Comparison of ENCODE assay signal across 1 cellular context in the genomic region with DNA sequence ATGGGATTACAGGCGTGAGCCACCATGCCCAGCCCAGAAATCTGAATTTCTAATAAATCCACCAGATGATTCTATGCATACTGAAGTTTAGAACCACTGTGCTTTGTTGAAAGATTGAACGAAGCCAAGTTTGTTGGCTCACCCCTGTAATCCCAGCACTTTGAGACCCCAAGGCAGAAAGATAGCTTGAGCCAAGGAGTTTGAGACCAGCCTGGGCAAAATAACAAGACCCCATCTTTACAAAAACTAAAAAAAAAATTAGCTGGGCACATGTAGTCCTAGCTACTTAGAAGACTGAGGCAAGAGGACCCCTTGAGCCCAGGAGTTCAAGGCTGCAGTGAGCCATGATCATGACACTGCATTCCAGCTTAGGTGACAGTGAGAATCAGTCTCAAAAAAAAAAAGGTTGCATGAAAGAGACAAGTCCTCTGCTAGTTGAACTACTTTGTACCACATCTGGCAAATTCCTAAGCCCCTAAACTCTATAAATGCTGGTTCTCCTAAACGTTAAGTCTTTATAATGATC.
TF ChIP-seq lines count a peak whose summit lies in the region.

No MANE protein-coding gene starts in this region.

TF ChIP-seq in GM23338, 12 proteins besides CTCF, POLR2A, EP300 and RAD21 (continued from another document):
- TF ChIP-seq, protein P1, sequence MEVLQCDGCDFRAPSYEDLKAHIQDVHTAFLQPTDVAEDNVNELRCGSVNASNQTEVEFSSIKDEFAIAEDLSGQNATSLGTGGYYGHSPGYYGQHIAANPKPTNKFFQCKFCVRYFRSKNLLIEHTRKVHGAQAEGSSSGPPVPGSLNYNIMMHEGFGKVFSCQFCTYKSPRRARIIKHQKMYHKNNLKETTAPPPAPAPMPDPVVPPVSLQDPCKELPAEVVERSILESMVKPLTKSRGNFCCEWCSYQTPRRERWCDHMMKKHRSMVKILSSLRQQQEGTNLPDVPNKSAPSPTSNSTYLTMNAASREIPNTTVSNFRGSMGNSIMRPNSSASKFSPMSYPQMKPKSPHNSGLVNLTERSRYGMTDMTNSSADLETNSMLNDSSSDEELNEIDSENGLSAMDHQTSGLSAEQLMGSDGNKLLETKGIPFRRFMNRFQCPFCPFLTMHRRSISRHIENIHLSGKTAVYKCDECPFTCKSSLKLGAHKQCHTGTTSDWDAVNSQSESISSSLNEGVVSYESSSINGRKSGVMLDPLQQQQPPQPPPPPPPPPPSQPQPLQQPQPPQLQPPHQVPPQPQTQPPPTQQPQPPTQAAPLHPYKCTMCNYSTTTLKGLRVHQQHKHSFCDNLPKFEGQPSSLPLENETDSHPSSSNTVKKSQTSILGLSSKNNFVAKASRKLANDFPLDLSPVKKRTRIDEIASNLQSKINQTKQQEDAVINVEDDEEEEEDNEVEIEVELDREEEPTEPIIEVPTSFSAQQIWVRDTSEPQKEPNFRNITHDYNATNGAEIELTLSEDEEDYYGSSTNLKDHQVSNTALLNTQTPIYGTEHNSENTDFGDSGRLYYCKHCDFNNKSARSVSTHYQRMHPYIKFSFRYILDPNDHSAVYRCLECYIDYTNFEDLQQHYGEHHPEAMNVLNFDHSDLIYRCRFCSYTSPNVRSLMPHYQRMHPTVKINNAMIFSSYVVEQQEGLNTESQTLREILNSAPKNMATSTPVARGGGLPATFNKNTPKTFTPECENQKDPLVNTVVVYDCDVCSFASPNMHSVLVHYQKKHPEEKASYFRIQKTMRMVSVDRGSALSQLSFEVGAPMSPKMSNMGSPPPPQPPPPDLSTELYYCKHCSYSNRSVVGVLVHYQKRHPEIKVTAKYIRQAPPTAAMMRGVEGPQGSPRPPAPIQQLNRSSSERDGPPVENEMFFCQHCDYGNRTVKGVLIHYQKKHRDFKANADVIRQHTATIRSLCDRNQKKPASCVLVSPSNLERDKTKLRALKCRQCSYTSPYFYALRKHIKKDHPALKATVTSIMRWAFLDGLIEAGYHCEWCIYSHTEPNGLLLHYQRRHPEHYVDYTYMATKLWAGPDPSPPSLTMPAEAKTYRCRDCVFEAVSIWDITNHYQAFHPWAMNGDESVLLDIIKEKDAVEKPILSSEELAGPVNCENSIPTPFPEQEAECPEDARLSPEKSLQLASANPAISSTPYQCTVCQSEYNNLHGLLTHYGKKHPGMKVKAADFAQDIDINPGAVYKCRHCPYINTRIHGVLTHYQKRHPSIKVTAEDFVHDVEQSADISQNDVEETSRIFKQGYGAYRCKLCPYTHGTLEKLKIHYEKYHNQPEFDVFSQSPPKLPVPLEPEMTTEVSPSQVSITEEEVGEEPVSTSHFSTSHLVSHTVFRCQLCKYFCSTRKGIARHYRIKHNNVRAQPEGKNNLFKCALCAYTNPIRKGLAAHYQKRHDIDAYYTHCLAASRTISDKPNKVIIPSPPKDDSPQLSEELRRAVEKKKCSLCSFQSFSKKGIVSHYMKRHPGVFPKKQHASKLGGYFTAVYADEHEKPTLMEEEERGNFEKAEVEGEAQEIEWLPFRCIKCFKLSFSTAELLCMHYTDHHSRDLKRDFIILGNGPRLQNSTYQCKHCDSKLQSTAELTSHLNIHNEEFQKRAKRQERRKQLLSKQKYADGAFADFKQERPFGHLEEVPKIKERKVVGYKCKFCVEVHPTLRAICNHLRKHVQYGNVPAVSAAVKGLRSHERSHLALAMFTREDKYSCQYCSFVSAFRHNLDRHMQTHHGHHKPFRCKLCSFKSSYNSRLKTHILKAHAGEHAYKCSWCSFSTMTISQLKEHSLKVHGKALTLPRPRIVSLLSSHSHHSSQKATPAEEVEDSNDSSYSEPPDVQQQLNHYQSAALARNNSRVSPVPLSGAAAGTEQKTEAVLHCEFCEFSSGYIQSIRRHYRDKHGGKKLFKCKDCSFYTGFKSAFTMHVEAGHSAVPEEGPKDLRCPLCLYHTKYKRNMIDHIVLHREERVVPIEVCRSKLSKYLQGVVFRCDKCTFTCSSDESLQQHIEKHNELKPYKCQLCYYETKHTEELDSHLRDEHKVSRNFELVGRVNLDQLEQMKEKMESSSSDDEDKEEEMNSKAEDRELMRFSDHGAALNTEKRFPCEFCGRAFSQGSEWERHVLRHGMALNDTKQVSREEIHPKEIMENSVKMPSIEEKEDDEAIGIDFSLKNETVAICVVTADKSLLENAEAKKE (CRISPR knock-in tag; IDR thresholded peaks at IDR 0.05) = no peak
- TF ChIP-seq ZNF114 (CRISPR knock-in tag; IDR thresholded peaks at IDR 0.05) = no peak
- TF ChIP-seq EZH2 (IDR thresholded peaks at IDR 0.05; ENCODE audit: low read depth, unreplicated experiment) = no peak
- TF ChIP-seq, protein P2, sequence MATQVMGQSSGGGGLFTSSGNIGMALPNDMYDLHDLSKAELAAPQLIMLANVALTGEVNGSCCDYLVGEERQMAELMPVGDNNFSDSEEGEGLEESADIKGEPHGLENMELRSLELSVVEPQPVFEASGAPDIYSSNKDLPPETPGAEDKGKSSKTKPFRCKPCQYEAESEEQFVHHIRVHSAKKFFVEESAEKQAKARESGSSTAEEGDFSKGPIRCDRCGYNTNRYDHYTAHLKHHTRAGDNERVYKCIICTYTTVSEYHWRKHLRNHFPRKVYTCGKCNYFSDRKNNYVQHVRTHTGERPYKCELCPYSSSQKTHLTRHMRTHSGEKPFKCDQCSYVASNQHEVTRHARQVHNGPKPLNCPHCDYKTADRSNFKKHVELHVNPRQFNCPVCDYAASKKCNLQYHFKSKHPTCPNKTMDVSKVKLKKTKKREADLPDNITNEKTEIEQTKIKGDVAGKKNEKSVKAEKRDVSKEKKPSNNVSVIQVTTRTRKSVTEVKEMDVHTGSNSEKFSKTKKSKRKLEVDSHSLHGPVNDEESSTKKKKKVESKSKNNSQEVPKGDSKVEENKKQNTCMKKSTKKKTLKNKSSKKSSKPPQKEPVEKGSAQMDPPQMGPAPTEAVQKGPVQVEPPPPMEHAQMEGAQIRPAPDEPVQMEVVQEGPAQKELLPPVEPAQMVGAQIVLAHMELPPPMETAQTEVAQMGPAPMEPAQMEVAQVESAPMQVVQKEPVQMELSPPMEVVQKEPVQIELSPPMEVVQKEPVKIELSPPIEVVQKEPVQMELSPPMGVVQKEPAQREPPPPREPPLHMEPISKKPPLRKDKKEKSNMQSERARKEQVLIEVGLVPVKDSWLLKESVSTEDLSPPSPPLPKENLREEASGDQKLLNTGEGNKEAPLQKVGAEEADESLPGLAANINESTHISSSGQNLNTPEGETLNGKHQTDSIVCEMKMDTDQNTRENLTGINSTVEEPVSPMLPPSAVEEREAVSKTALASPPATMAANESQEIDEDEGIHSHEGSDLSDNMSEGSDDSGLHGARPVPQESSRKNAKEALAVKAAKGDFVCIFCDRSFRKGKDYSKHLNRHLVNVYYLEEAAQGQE (IDR thresholded peaks at IDR 0.05; ENCODE audit: unreplicated experiment) = no peak
- no peak for TF ChIP-seq NANOG (IDR thresholded peaks at IDR 0.05; ENCODE audit: borderline replicate concordance)
- no peak for TF ChIP-seq EZH2phosphoT487 (IDR thresholded peaks at IDR 0.05; ENCODE audit: unreplicated experiment)
- TF ChIP-seq CREB1 (CRISPR knock-in tag; IDR thresholded peaks at IDR 0.05; ENCODE audit: low read depth) = no peak
- no peak for TF ChIP-seq STAT1 (IDR thresholded peaks at IDR 0.05; ENCODE audit: unreplicated experiment)
- no peak for TF ChIP-seq POLR2AphosphoS5 (IDR thresholded peaks at IDR 0.05; ENCODE audit: low read depth)
- TF ChIP-seq, protein P3, sequence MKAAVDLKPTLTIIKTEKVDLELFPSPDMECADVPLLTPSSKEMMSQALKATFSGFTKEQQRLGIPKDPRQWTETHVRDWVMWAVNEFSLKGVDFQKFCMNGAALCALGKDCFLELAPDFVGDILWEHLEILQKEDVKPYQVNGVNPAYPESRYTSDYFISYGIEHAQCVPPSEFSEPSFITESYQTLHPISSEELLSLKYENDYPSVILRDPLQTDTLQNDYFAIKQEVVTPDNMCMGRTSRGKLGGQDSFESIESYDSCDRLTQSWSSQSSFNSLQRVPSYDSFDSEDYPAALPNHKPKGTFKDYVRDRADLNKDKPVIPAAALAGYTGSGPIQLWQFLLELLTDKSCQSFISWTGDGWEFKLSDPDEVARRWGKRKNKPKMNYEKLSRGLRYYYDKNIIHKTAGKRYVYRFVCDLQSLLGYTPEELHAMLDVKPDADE (IDR thresholded peaks at IDR 0.05) = no peak
- TF ChIP-seq JUNB (IDR thresholded peaks at IDR 0.05; ENCODE audit: unreplicated experiment) = no peak
